Comparison of ENCODE assay signal across 16 cellular contexts in genomic region chr7:88759956-88760515, GRCh38. TPM values are rescaled to one million over a fixed set of nuclear protein-coding genes. Genes with fewer than 3 reads are reported as not detected.
DNase-seq lines count a peak whose midpoint lies in the region; ATAC-seq and TF ChIP-seq lines count a peak whose summit lies in the region.
"Had no signal": no experiment of that assay in that cellular context is flagged by ENCODE, and none has a peak within 500 bp of the region (broad histone marks: within the 10 kb centered on the region; RNA-seq: fewer than 3 reads in every experiment).

No MANE protein-coding gene starts in this region.

- H3K4me3 Mint-ChIP-seq in mesothelial cell of epicardium, result peak overlapping the region; percentile 66

- peaks cover 8% of the 10 kb centered on the region for H3K4me1 Mint-ChIP-seq in mesothelial cell of epicardium

- H3K27ac ChIP-seq in cardiac muscle cell, result no peak overlapping the region
- no peak overlapping the region for H3K27ac ChIP-seq in brain microvascular endothelial cell
- no peak overlapping the region for H3K27ac ChIP-seq in urinary bladder (ENCODE audit: low read depth)
- H3K27ac ChIP-seq: skin epidermis had no signal

- no peak for TF ChIP-seq CTCF in cardiac muscle cell (IDR thresholded peaks at IDR 0.05; ENCODE audit: low read depth, low read length)
- TF ChIP-seq CTCF in brain microvascular endothelial cell (IDR thresholded peaks at IDR 0.05; ENCODE audit: low read depth, low read length, missing control alignments), result no peak
- no peak for TF ChIP-seq CTCF in mesothelial cell of epicardium (IDR thresholded peaks at IDR 0.05; ENCODE audit: unreplicated experiment)

- no peaks in the 10 kb centered on the region for H3K9me3 Mint-ChIP-seq in mesothelial cell of epicardium
- H3K9me3 Mint-ChIP-seq: activated naive CD4-positive, alpha-beta T cell treated with anti-CD3 and anti-CD28 coated beads, Interleukin-2, amount 50 U/mL, for 72 hours had no signal

- no peak for DNase-seq in cardiac muscle cell (ENCODE audit: low read depth in 1 of 2, low spot score in 1 of 2)
- DNase-seq in cardiac septum (ENCODE audit: low spot score), result no peak
- no peak for DNase-seq in brain microvascular endothelial cell
- no peak for DNase-seq in mesothelial cell of epicardium (ENCODE audit: low spot score in 2 of 2, unreplicated experiment in 2 of 2)
- DNase-seq: activated CD4-positive, alpha-beta T cell treated with anti-CD3 and anti-CD28 coated beads for 4 hours; erythroblast; RPMI8226 had no signal

- H3K36me3 Mint-ChIP-seq in mesothelial cell of epicardium, result no peaks in the 10 kb centered on the region
- H3K36me3 Mint-ChIP-seq: activated naive CD4-positive, alpha-beta T cell treated with anti-CD3 and anti-CD28 coated beads, Interleukin-2, amount 50 U/mL, for 72 hours had no signal

- H3K27me3 Mint-ChIP-seq in mesothelial cell of epicardium (ENCODE audit: low read depth), result peaks cover 89% of the 10 kb centered on the region

- H3K4me3 ChIP-seq in cardiac muscle cell (peak overlapping the region; percentile 30), brain microvascular endothelial cell (ENCODE audit: low read depth, low read length) (peak overlapping the region; percentile 49), urinary bladder (ENCODE audit: low read depth, low read length) (peak overlapping the region; percentile 40)

- peaks cover 71% of the 10 kb centered on the region for H3K27me3 ChIP-seq in cardiac muscle cell
- H3K27me3 ChIP-seq in brain microvascular endothelial cell (replicated peaks), result peaks cover 12% of the 10 kb centered on the region

- no peak for ATAC-seq in HG02588 (IDR thresholded peaks at IDR 0.05; ENCODE audit: unreplicated experiment)
- ATAC-seq in esophagus mucosa, result no peak
- ATAC-seq in HG03460 (IDR thresholded peaks at IDR 0.05; ENCODE audit: unreplicated experiment), result no peak

- no peak overlapping the region for H3K27ac Mint-ChIP-seq in mesothelial cell of epicardium
- H3K27ac Mint-ChIP-seq: activated naive CD4-positive, alpha-beta T cell treated with anti-CD3 and anti-CD28 coated beads, Interleukin-2, amount 50 U/mL, for 72 hours had no signal

- H3K9me3 ChIP-seq in cardiac muscle cell (ENCODE audit: low read depth), result no peaks in the 10 kb centered on the region

- 16% methylated on average over 17 of the region's 17 CpGs for WGBS in urinary bladder

- intact Hi-C loops in cardiac septum (cut with DNase I), result no loop called here

- H3K36me3 ChIP-seq in cardiac muscle cell (no peaks in the 10 kb centered on the region), brain microvascular endothelial cell (replicated peaks) (no peaks in the 10 kb centered on the region), urinary bladder (ENCODE audit: insufficient read depth) (no peaks in the 10 kb centered on the region)

- in situ Hi-C loops in brain microvascular endothelial cell (cut with HindIII; ENCODE audit: low pct_ligation_motif_present, low sequenced_read_pairs), result no loop called here

- H3K4me1 ChIP-seq in cardiac muscle cell (ENCODE audit: low read depth) (no peaks in the 10 kb centered on the region), urinary bladder (ENCODE audit: insufficient read depth) (peaks cover 3% of the 10 kb centered on the region)

RNA-seq across cellular contexts. Expression of gene ZNF804B, which starts 0.5 kb away (rescaled TPM):
- total RNA-seq in cardiac muscle cell (0.06 TPM in 1 of 2 replicates, not detected in the other), cardiac septum (0.05 TPM), mesothelial cell of epicardium (0.38 to 0.66 TPM (median 0.47 TPM) in 3 replicates), urinary bladder (1.2 TPM), esophagus mucosa (not detected)
- polyA plus RNA-seq in cardiac muscle cell (not detected in 2 replicates), urinary bladder (not detected)
- total RNA-seq: activated naive CD4-positive, alpha-beta T cell treated with anti-CD3 and anti-CD28 coated beads, Interleukin-2, amount 50 U/mL, for 72 hours; HT1080; liver had no signal
- polyA plus RNA-seq: BJ, liver had no signal

RNA-seq across cellular contexts. Expression of gene TEX47, which starts 35.5 kb away (rescaled TPM):
- total RNA-seq in cardiac muscle cell (not detected in 2 replicates), cardiac septum (0.24 TPM), mesothelial cell of epicardium (not detected in 3 replicates), urinary bladder (not detected), esophagus mucosa (not detected)
- polyA plus RNA-seq in cardiac muscle cell (not detected in 2 replicates), urinary bladder (not detected)
- total RNA-seq: activated naive CD4-positive, alpha-beta T cell treated with anti-CD3 and anti-CD28 coated beads, Interleukin-2, amount 50 U/mL, for 72 hours; HT1080; liver had no signal
- polyA plus RNA-seq: BJ, liver had no signal
